In genomic region chr9:105284463-105284862, GRCh38 we compare ENCODE assay signal across 10 cellular contexts.
"Had no signal": no experiment of that assay in that cellular context is flagged by ENCODE, and none has a peak within 500 bp of the region (broad histone marks: within the 10 kb centered on the region; RNA-seq: fewer than 3 reads in every experiment).

No MANE protein-coding gene starts in this region.

- H3K9me3 ChIP-seq: HAP-1 had no signal

- H3K9me3 Mint-ChIP-seq: GM23338, H9, HFFc6 had no signal

- H3K4me3 ChIP-seq: GM23248, GM23338, HAP-1 had no signal

- H3K27ac Mint-ChIP-seq: HFFc6 had no signal

- H3K4me2 ChIP-seq: GM23338 had no signal

- H3K36me3 ChIP-seq: HAP-1 had no signal

- H3K4me3 Mint-ChIP-seq: GM23338, H9, HFFc6 had no signal

- H3K27ac ChIP-seq: GM23248 had no signal

- H3K9ac ChIP-seq: GM23248 had no signal

- H2AFZ ChIP-seq: GM23248, GM23338 had no signal

- DNase-seq: GM23248, GOT3, H7, H9, HCEC 1CT, HFFc6 had no signal

- ATAC-seq: GM23338, HCT116 had no signal

- FAIRE-seq: H1 had no signal
